Comparison of ENCODE assay signal across 7 cellular contexts in genomic region chr9:137551656-137552534, GRCh38. TPM values are rescaled to one million over a fixed set of nuclear protein-coding genes. Genes with fewer than 3 reads are reported as not detected.
DNase-seq lines count a peak whose midpoint lies in the region; ATAC-seq, FAIRE-seq and TF ChIP-seq lines count a peak whose summit lies in the region.

MRPL41 (plus strand) TSS chr9:137551879; CDS start chr9:137552082, 203 bp downstream.

- TF ChIP-seq CTCF in body of pancreas (IDR thresholded peaks at IDR 0.05): no peak
- TF ChIP-seq CTCF in gastrocnemius medialis (IDR thresholded peaks at IDR 0.05 in 4 of 5, conservative IDR thresholded peaks at IDR 0.05 in 1 of 5): no peak

- FAIRE-seq in GM18507 (lab: Jason Lieb, UNC): peak; percentile 93

- H3K4me1 ChIP-seq in body of pancreas: peaks cover 35% of the 10 kb centered on the region
- no peaks in the 10 kb centered on the region for H3K4me1 ChIP-seq in iPS DF 6.9 (ENCODE audit: control insufficient read depth, insufficient read depth, low read length)
- peaks cover 29 to 36% of the 10 kb centered on the region in 2 donors for H3K4me1 ChIP-seq in gastrocnemius medialis

- TF ChIP-seq POLR2A in body of pancreas (IDR thresholded peaks at IDR 0.05) (peak; percentile 59 to 65 (median 60)), gastrocnemius medialis (IDR thresholded peaks at IDR 0.05) (peak; percentile 88 to 96)

- ATAC-seq in HG02943 (IDR thresholded peaks at IDR 0.05; ENCODE audit: low read depth, unreplicated experiment) (peak; percentile 67), body of pancreas (peak; percentile 89), gastrocnemius medialis (peak; percentile 63 to 70)

- no peaks in the 10 kb centered on the region for H3K9me3 ChIP-seq in body of pancreas
- H3K9me3 ChIP-seq in iPS DF 6.9 (ENCODE audit: control insufficient read depth, insufficient read depth, low read length): no peaks in the 10 kb centered on the region
- no peaks in the 10 kb centered on the region for H3K9me3 ChIP-seq in gastrocnemius medialis

- intact Hi-C loops in body of pancreas (cut with DNase I): no loop called here
- intact Hi-C loops in gastrocnemius medialis (cut with DNase I; ENCODE audit: low total_unique reads): loop anchor here (1.0 kb wide), 3 partner anchors 26 to 129 kb away; partner anchors contain the start of genes ARRDC1, DPH7, EXD3 and NOXA1

- H3K27ac ChIP-seq in body of pancreas (peak within 1 kb of the TSS; percentile 71 to 94 (median 85)), iPS DF 6.9 (ENCODE audit: low read length) (no peak within 1 kb of the TSS), gastrocnemius medialis (peak within 1 kb of the TSS; percentile 95 to 99 (median 97))

- H3K27me3 ChIP-seq in body of pancreas (no peaks in the 10 kb centered on the region), iPS DF 6.9 (ENCODE audit: control insufficient read depth, insufficient read depth, low read length) (no peaks in the 10 kb centered on the region), gastrocnemius medialis (no peaks in the 10 kb centered on the region)

- H3K4me3 ChIP-seq in body of pancreas (peak within 1 kb of the TSS; percentile 35 to 57), iPS DF 6.9 (ENCODE audit: low read length) (peak within 1 kb of the TSS; percentile 72), gastrocnemius medialis (peak within 1 kb of the TSS; percentile 71 to 87 (median 76))

- peaks cover 0 to 13% of the 10 kb centered on the region in 2 donors for H3K36me3 ChIP-seq in body of pancreas (replicated peaks in 1 of 2; ENCODE audit: insufficient read depth in 1 of 2, low read depth in 2 of 2)
- peaks cover 14% of the 10 kb centered on the region; the same call in 1 of the 2 replicates for H3K36me3 ChIP-seq in iPS DF 6.9 (ENCODE audit: control insufficient read depth, insufficient read depth, low read length)
- peaks cover 0 to 33% of the 10 kb centered on the region in 2 donors for H3K36me3 ChIP-seq in gastrocnemius medialis

- WGBS in body of pancreas, 2 donors: 1 to 2% methylated on average over 10 to 104 of the region's 111 CpGs
- WGBS in iPS DF 6.9 (ENCODE audit: insufficient coverage, insufficient read length): no CpG with 5 or more reads among the region's 111 CpGs

- DNase-seq in GM18507 (ENCODE audit: extremely low spot score, insufficient read length, low read depth) (peak; percentile 89), NCI-H2107 treated with DMSO at 0.1 percent for 48 hours (lab: John Stamatoyannopoulos, UW; ENCODE audit: unreplicated experiment) (peak; percentile 27), UCSD-AML1 (lab: John Stamatoyannopoulos, UW; ENCODE audit: unreplicated experiment) (peak; percentile 90), body of pancreas (peak; percentile 87 to 96 (median 91)), iPS DF 6.9 (ENCODE audit: low read depth, low spot score) (peak; percentile 41), gastrocnemius medialis (peak; percentile 80 to 89)

- in situ Hi-C loops in gastrocnemius medialis (cut with MboI; ENCODE audit: low sequenced_read_pairs in 4 of 4): no loop called here

RNA-seq across cellular contexts. Expression of gene MRPL41, which starts in this region (rescaled TPM):
- total RNA-seq in body of pancreas (10 to 100 TPM; 32.9 to 37.2 TPM), gastrocnemius medialis (100 to 1,000 TPM; 107 to 137 (median 126) TPM)

Comparison
In these comparisons a context has a peak if more than half of its experiments do, and no peak if none do; other contexts are left out.
1. DNase-seq: peak in every context shown above with its lines; median percentile 91 in body of pancreas; 90 in UCSD-AML1; 89 in GM18507; 84 in gastrocnemius medialis; 41 in iPS DF 6.9; 27 in NCI-H2107 treated with DMSO at 0.1 percent for 48 hours.